ENCODE assay signal across 16 cellular contexts in the genomic region with DNA sequence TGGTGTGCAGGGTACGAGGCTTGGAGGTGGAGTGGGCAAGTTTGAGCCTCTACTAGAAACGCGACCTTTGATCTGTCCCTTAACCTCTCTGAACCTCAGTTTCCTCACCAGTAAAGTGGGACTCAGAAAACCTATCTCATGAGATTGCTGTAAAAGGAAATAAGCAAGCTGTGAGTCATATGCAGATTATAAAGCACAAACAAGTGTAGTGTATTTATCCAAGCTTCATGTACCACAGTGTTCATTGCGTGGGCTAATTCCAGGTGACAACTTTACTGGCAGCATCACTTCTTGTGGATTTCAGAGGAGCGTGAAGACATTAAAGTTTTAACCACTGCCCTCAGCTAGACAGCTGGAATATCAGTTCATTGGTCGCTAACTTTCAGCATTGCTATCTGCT. TPM values are rescaled to one million over a fixed set of nuclear protein-coding genes. Genes with fewer than 3 reads are reported as not detected.
A peak's percentile ranks its signal among the peaks of the same experiment; 100 is the strongest.
DNase-seq lines count a peak whose midpoint lies in the region; ATAC-seq and TF ChIP-seq lines count a peak whose summit lies in the region.
"Had no signal": no experiment of that assay in that cellular context is flagged by ENCODE, and none has a peak within 500 bp of the region (broad histone marks: within the 10 kb centered on the region; RNA-seq: fewer than 3 reads in every experiment).

No MANE protein-coding gene starts in this region.

- H3K9me3 Mint-ChIP-seq in immature natural killer cell: peaks cover 0 to 1% (median 0%) of the 10 kb centered on the region in 6 donors

- H4K20me1 ChIP-seq in mammary epithelial cell (ENCODE audit: insufficient read depth, low read length): no peaks in the 10 kb centered on the region

- H3K4me3 ChIP-seq in mammary epithelial cell (replicated peaks in 1 of 3; ENCODE audit: insufficient read depth in 1 of 3, low read depth in 2 of 3, low read length in 3 of 3): no peak overlapping the region
- H3K4me3 ChIP-seq in fibroblast of villous mesenchyme (ENCODE audit: low read depth, low read length): no peak overlapping the region

- CTCF ChIA-PET in mammary epithelial cell (lab: Charles Lee; ENCODE audit: low non-redundant PET): interaction anchor here (0.6 kb wide), 1 partner anchor 60 kb away, joined by 3 read pairs; no protein-coding TSS in a partner anchor

- ATAC-seq in HG02763 (IDR thresholded peaks at IDR 0.05; ENCODE audit: unreplicated experiment) (no peak), HG03175 (IDR thresholded peaks at IDR 0.05; ENCODE audit: unreplicated experiment) (no peak)

- WGBS in mammary epithelial cell (ENCODE audit: low coverage, missing lambda C conversion rate): 97% methylated on average over 6 of the region's 6 CpGs

- H3K9me3 ChIP-seq in mammary epithelial cell (replicated peaks; ENCODE audit: insufficient read depth, low read length): no peaks in the 10 kb centered on the region

- in situ Hi-C loops in mammary epithelial cell (cut with MboI; ENCODE audit: low sequenced_read_pairs in 2 of 2): no loop called here

- no peak overlapping the region for H3K4me2 ChIP-seq in mammary epithelial cell (ENCODE audit: insufficient read depth, low read depth, low read length)

- H3K4me3 Mint-ChIP-seq in immature natural killer cell: no peak overlapping the region
- H3K4me3 Mint-ChIP-seq: IgD-negative memory B cell had no signal

- H3K27me3 Mint-ChIP-seq in immature natural killer cell (ENCODE audit: low read depth in 3 of 3): peaks cover 2 to 4% (median 3%) of the 10 kb centered on the region in 3 donors
- H3K27me3 Mint-ChIP-seq: IgD-negative memory B cell had no signal

- no peaks in the 10 kb centered on the region for H3K79me2 ChIP-seq in mammary epithelial cell (ENCODE audit: insufficient read depth, low read length)

- no peaks in the 10 kb centered on the region for H3K27me3 ChIP-seq in mammary epithelial cell (ENCODE audit: insufficient read depth, low read length)

- H3K27ac Mint-ChIP-seq in immature natural killer cell: no peak overlapping the region

- no peak overlapping the region for H3K27ac ChIP-seq in mammary epithelial cell (ENCODE audit: insufficient read depth, low read depth, low read length)

- H2AFZ ChIP-seq in mammary epithelial cell (ENCODE audit: low read depth, low read length): no peak overlapping the region

- intact Hi-C loops in mammary epithelial cell (cut with micrococcal nuclease): loop anchor here (2.0 kb wide), 1 partner anchor 21 kb away; no protein-coding TSS in a partner anchor

- DNase-seq in A172 (ENCODE audit: low spot score) (peak; percentile 21), LHCN-M2 (ENCODE audit: low read depth) (peak; percentile 12), mammary epithelial cell (peak; percentile 14), fibroblast of villous mesenchyme (ENCODE audit: low read depth) (peak; percentile 18), NCI-H1048 (lab: John Stamatoyannopoulos, UW) (no peak), immature natural killer cell (no peak)
- DNase-seq: 8988T, C1 segment of cervical spinal cord, H7, NCI-H1694, NCI-H2107, NCI-H345, NCI-H69 had no signal

- H3K4me1 ChIP-seq in mammary epithelial cell (ENCODE audit: insufficient read depth, low read length): peaks cover 23% of the 10 kb centered on the region

- no peak for TF ChIP-seq CTCF in mammary epithelial cell (conservative IDR thresholded peaks at IDR 0.05 in 1 of 2, IDR thresholded peaks at IDR 0.05 in 1 of 2; ENCODE audit: extremely low read depth in 1 of 2, insufficient read depth in 1 of 2, low read depth in 1 of 2, low read length in 2 of 2)
- TF ChIP-seq CTCF in fibroblast of villous mesenchyme (IDR thresholded peaks at IDR 0.05; ENCODE audit: insufficient read depth, low read depth, low read length): no peak

- no peak overlapping the region for H3K9ac ChIP-seq in mammary epithelial cell (ENCODE audit: insufficient read depth, low read length)

- H3K4me1 Mint-ChIP-seq in immature natural killer cell: no peaks in the 10 kb centered on the region

- no TSS peak for BruUV-seq in mammary epithelial cell (replicated peaks; lab: Mats Ljungman, UMichigan)

- no peaks in the 10 kb centered on the region for H3K36me3 Mint-ChIP-seq in immature natural killer cell
- H3K36me3 Mint-ChIP-seq: IgD-negative memory B cell had no signal

- dilution Hi-C loops in mammary epithelial cell (cut with HindIII; ENCODE audit: low sequenced_read_pairs): loop anchor here (5.0 kb wide), 1 partner anchor 74 kb away; no protein-coding TSS in a partner anchor

- H3K36me3 ChIP-seq in mammary epithelial cell (ENCODE audit: insufficient read depth, low read length): no peaks in the 10 kb centered on the region

RNA-seq across cellular contexts. Expression of a gene that starts 44.4 kb away (rescaled TPM):
- 2.9 and 3.7 TPM in 2 replicates for total RNA-seq in A172 (2014; rRNA removed; shearing (Covaris generic))
- total RNA-seq in LHCN-M2 (2014; rRNA removed) (2.2 and 2.3 TPM in 2 replicates), mammary epithelial cell (1 to 10 TPM; 7.3 to 9.4 TPM), fibroblast of villous mesenchyme (13.2 and 14.2 TPM in 2 replicates)
- polyA plus RNA-seq in LHCN-M2 (2012): 1.2 TPM
- polyA plus RNA-seq in mammary epithelial cell (1.8 TPM), immature natural killer cell (not detected)
- polyA minus RNA-seq in mammary epithelial cell: 5.2 TPM
- polyA plus RNA-seq: IgD-negative memory B cell had no signal

Comparison
In these comparisons a context has a peak if more than half of its experiments do, and no peak if none do; other contexts are left out.
1. DNase-seq: peak in A172 (single experiment), LHCN-M2 (single experiment), mammary epithelial cell (single experiment) and fibroblast of villous mesenchyme (single experiment); none in NCI-H1048 (single experiment) and immature natural killer cell (0 of 3).